Comparison of ENCODE assay signal across 12 cellular contexts in the genomic region with DNA sequence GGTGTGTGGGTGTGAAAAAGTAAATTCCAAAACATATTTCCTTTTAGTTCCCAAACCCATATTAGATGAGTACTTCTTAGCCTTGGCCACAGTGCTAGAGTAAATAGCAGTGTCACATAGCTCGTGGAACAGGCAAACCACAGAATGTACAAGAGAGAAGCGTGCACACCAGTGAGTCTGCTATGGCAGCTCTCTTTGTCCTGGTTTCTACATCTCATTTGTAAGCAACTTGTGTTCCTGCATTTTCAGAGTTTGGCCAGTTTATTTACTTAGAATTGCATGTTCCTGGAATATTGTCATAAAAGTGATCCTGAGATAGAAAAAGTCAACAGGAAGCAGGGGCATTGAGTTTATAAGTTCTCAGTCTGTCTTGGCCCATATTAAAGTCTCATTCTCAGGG.
DNase-seq lines count a peak whose midpoint lies in the region; ATAC-seq and TF ChIP-seq lines count a peak whose summit lies in the region.
"Had no signal": no experiment of that assay in that cellular context is flagged by ENCODE, and none has a peak within 500 bp of the region (broad histone marks: within the 10 kb centered on the region; RNA-seq: fewer than 3 reads in every experiment).

No MANE protein-coding gene starts in this region.

- H3K27ac ChIP-seq in Panc1 (ENCODE audit: low read length): peak overlapping the region; percentile 99
- H3K27ac ChIP-seq in sigmoid colon: peak overlapping the region; percentile 80 to 90 (median 85)

- intact Hi-C loops in Panc1 (cut with micrococcal nuclease; ENCODE audit: unreplicated experiment) (loop anchor here (5.0 kb wide), 1 partner anchor 181 kb away; no protein-coding TSS in a partner anchor), sigmoid colon (cut with DNase I) (loop anchor here (5.0 kb wide), 3 partner anchors 66 to 121 kb away; no protein-coding TSS in a partner anchor)

- H3K4me1 ChIP-seq in Panc1 (ENCODE audit: control insufficient read depth, insufficient read depth, low read length) (peaks cover 52% of the 10 kb centered on the region), sigmoid colon (peaks cover 0 to 91% (median 87%) of the 10 kb centered on the region in 4 donors)

- POLR2A ChIA-PET in Panc1 (lab: Charles Lee): interaction anchor here (0.6 kb wide), 1 partner anchor 106 kb away, joined by 4 read pairs; no protein-coding TSS in a partner anchor

- BruUV-seq in Panc1 (replicated peaks; lab: Mats Ljungman, UMichigan): no TSS peak

- no peak overlapping the region for H3K4me3 ChIP-seq in Panc1 (ENCODE audit: low read depth in 2 of 2, low read length in 2 of 2)
- H3K4me3 ChIP-seq in fibroblast of mammary gland (ENCODE audit: control insufficient read depth, low read depth, low read length): no peak overlapping the region
- H3K4me3 ChIP-seq in sigmoid colon: no peak overlapping the region

- TF ChIP-seq CTCF in Panc1 (IDR thresholded peaks at IDR 0.05) (no peak), fibroblast of mammary gland (conservative IDR thresholded peaks at IDR 0.05; ENCODE audit: control insufficient read depth, insufficient read depth, low read depth, low read length) (no peak), sigmoid colon (IDR thresholded peaks at IDR 0.05) (no peak), GM13976 (IDR thresholded peaks at IDR 0.05; ENCODE audit: borderline replicate concordance, control extremely low read depth, extremely low read depth, insufficient read depth, missing control alignments) (no peak)

- ATAC-seq in Panc1: no peak
- no peak for ATAC-seq in GM18907 (IDR thresholded peaks at IDR 0.05; ENCODE audit: unreplicated experiment)

- no peak for TF ChIP-seq EP300 in sigmoid colon (IDR thresholded peaks at IDR 0.05)

- CTCF ChIA-PET in Panc1 (lab: Charles Lee): no interaction called here

- H3K9me3 ChIP-seq in Panc1 (ENCODE audit: control insufficient read depth, insufficient read depth, low read depth, low read length): peaks cover 32% of the 10 kb centered on the region; the same call in 1 of the 2 replicates
- no peaks in the 10 kb centered on the region for H3K9me3 ChIP-seq in sigmoid colon
- H3K9me3 ChIP-seq: SK-N-SH had no signal

- H3K27me3 ChIP-seq in Panc1 (ENCODE audit: control insufficient read depth, insufficient read depth, low read length): no peaks in the 10 kb centered on the region
- no peaks in the 10 kb centered on the region for H3K27me3 ChIP-seq in sigmoid colon

- WGBS in sigmoid colon, 2 donors: 9 to 33% methylated on average over 2 of the region's 2 CpGs

- H3K36me3 ChIP-seq in Panc1 (ENCODE audit: control insufficient read depth, insufficient read depth, low read length): no peaks in the 10 kb centered on the region
- no peaks in the 10 kb centered on the region for H3K36me3 ChIP-seq in sigmoid colon

- no peak for TF ChIP-seq POLR2A in sigmoid colon (IDR thresholded peaks at IDR 0.05)

- DNase-seq in EH (ENCODE audit: low read depth): peak; percentile 50
- DNase-seq in Panc1 (ENCODE audit: low read depth, low spot score): no peak
- peak; percentile 39 for DNase-seq in fibroblast of mammary gland (ENCODE audit: low read depth)
- no peak for DNase-seq in sigmoid colon
- no peak for DNase-seq in NCI-H1930 (lab: John Stamatoyannopoulos, UW)
- no peak for DNase-seq in NCI-H345 (lab: John Stamatoyannopoulos, UW)
- DNase-seq in GM13976 (ENCODE audit: low spot score): no peak
- DNase-seq: activated T-cell treated with anti-CD3 and anti-CD28 coated beads for 4 hours, endodermal cell, NCI-H1436, SK-N-SH had no signal

- in situ Hi-C loops in Panc1 (cut with HindIII; ENCODE audit: low pct_unique_long_range_greater_than_20kb, low sequenced_read_pairs) (no loop called here), GM13976 (cut with MboI; ENCODE audit: low sequenced_read_pairs, unreplicated experiment) (no loop called here)

Comparison
In these comparisons a context has a peak if more than half of its experiments do, and no peak if none do; other contexts are left out.
1. DNase-seq: peak in EH (single experiment) and fibroblast of mammary gland (single experiment); none in Panc1 (single experiment), sigmoid colon (single experiment), NCI-H1930 (0 of 2), NCI-H345 (single experiment) and GM13976 (single experiment).